ENCODE assay signal across 26 cellular contexts in the genomic region with DNA sequence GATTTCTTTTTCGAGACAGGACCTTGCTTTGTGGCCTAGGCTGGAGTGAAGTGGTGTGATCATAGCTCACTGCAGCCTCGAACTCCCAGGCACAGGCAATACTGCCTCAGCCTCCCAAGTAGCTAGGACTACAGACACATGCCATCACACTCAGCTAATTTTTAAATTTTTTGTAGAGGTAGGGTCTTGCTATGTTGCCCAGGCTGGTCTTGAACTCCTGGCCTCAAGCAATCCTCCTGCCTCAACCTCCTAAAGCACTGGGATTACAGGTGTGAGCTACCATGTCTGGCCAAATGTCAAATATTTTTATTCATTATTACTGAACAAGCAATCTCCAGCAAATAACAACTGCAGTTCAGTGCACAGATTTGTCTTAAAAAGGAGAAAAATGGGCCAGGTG.
"Had no signal": no experiment of that assay in that cellular context is flagged by ENCODE, and none has a peak within 500 bp of the region (broad histone marks: within the 10 kb centered on the region; RNA-seq: fewer than 3 reads in every experiment).

No MANE protein-coding gene starts in this region.

- H3K27me3 ChIP-seq: colonic mucosa, esophagus squamous epithelium, pancreas, testis, tibial artery had no signal

- H3K36me3 ChIP-seq: colonic mucosa, esophagus squamous epithelium, lower lobe of right lung, neutrophil, pancreas, tibial artery had no signal

- ATAC-seq: effector memory CD8-positive, alpha-beta T cell; left ventricle myocardium superior; lower lobe of right lung; mucosa of descending colon; natural killer cell treated with Interleukin-12 subunit alpha and Interleukin-12 subunit beta and Interleukin-15 and Interleukin-18, amount 100 ng/mL, for 72 hours; pancreas; sciatic nerve; stimulated activated naive CD8-positive, alpha-beta T cell treated with anti-CD3 and anti-CD28 coated beads, Interleukin-15, amount 100 ng/mL, for 72 hours had no signal

- FAIRE-seq: endometrium, pancreas had no signal

- H3K4me2 ChIP-seq: smooth muscle cell had no signal

- H3K4me1 ChIP-seq: colonic mucosa, esophagus squamous epithelium, lower lobe of right lung, tibial artery had no signal

- H3K9me3 ChIP-seq: colonic mucosa, esophagus squamous epithelium, lower lobe of right lung, mucosa of descending colon, neutrophil, pancreas, testis, tibial artery had no signal

- H3K4me3 ChIP-seq: colonic mucosa, lower lobe of right lung, mucosa of descending colon, pancreas, smooth muscle cell, testis, tibial artery had no signal

- H3K27ac ChIP-seq: colonic mucosa, lower lobe of right lung, neutrophil, pancreas, testis, tibial artery had no signal

- DNase-seq: colonic mucosa; dermis blood vessel endothelial cell; effector memory CD8-positive, alpha-beta T cell; erythroblast; esophagus squamous epithelium; immature natural killer cell; islet precursor cell; kidney glomerular epithelial cell; left ventricle myocardium superior; lower lobe of right lung; mucosa of descending colon; naive B cell; pancreas; stimulated activated CD4-positive, alpha-beta T cell treated with anti-CD3 and anti-CD28 coated beads, Interleukin-12 subunit alpha, Interleukin-12 subunit beta, amount 100 ng/mL, for 4 hours; stimulated activated CD4-positive, alpha-beta T cell treated with anti-CD3 and anti-CD28 coated beads, Interleukin-1b, Interleukin-23, amount 100 ng/mL, for 48 hours; stimulated activated CD4-positive, alpha-beta T cell treated with anti-CD3 and anti-CD28 coated beads, Interleukin-4, amount 100 ng/mL, for 1 hour; stimulated activated CD8-positive, alpha-beta memory T cell treated with anti-CD3 and anti-CD28 coated beads, Interleukin-4, amount 100 ng/mL, for 48 hours; stimulated activated naive CD4-positive, alpha-beta T cell; stimulated activated naive CD8-positive, alpha-beta T cell treated with anti-CD3 and anti-CD28 coated beads, Interleukin-15, amount 100 ng/mL, for 72 hours; testis; tibial artery had no signal
